In the genomic region with DNA sequence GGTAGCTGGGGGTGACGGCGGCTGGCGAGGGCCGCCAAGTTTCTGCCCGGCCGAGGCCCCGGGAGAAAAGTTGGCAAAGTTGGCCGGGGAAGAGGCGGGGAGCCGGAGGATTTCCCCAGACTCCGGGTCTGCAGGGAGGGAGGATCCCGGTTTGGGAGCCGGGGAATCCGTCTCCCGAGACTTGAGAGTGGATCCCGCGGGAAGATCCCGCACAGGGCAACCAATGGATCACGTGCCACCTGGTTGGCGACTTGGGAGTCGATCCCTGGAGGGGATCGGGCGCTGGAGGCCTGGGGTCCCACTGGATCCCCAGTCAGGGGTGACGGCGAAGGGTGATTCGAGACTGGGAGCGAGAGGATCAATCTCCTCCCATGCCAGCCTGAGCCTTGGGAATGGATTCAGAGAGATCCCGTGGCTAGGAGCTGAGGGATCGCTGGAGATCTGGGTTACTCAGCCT, we compare ENCODE assay signal across 9 cellular contexts. TPM values are rescaled to one million over a fixed set of nuclear protein-coding genes. Genes with fewer than 3 reads are reported as not detected.
DNase-seq lines count a peak whose midpoint lies in the region; ATAC-seq and TF ChIP-seq lines count a peak whose summit lies in the region.
"Had no signal": no experiment of that assay in that cellular context is flagged by ENCODE, and none has a peak within 500 bp of the region (broad histone marks: within the 10 kb centered on the region; RNA-seq: fewer than 3 reads in every experiment).

No MANE protein-coding gene starts in this region.

- TF ChIP-seq CTCF in Caco-2 (IDR thresholded peaks at IDR 0.05; ENCODE audit: insufficient read depth in 1 of 2, low read depth in 1 of 2, low read length in 1 of 2, severe bottlenecking in 1 of 2, unreplicated experiment in 1 of 2): no peak
- TF ChIP-seq CTCF in omental fat pad (IDR thresholded peaks at IDR 0.05): no peak

- peaks cover 16% of the 10 kb centered on the region for H3K4me1 ChIP-seq in Caco-2

- H3K9me3 Mint-ChIP-seq in Caco-2 (ENCODE audit: unreplicated experiment): no peaks in the 10 kb centered on the region
- no peaks in the 10 kb centered on the region for H3K9me3 Mint-ChIP-seq in activated T-cell treated with anti-CD3 and anti-CD28 coated beads, Interleukin-2, amount 50 U/mL, for 72 hours

- H3K4me3 Mint-ChIP-seq in Caco-2 (ENCODE audit: unreplicated experiment): peak overlapping the region; percentile 99
- H3K4me3 Mint-ChIP-seq in activated T-cell treated with anti-CD3 and anti-CD28 coated beads, Interleukin-2, amount 50 U/mL, for 72 hours: peak overlapping the region; percentile 78 to 95

- intact Hi-C loops in Caco-2 (cut with micrococcal nuclease; ENCODE audit: unreplicated experiment): loop anchor here (1.0 to 5.0 kb wide), 2 partner anchors 74 to 95 kb away; no protein-coding TSS in a partner anchor

- CTCF ChIA-PET in Caco-2 (lab: Charles Lee): interaction anchor here (1.6 to 2.8 kb wide), 3 partner anchors 14 to 104 kb away, joined by 4 to 9 read pairs (median 7); no protein-coding TSS in a partner anchor

- no peaks in the 10 kb centered on the region for H3K27me3 ChIP-seq in Caco-2 (replicated peaks; ENCODE audit: control insufficient read depth, insufficient read depth, low read length)

- no peak for ATAC-seq in activated T-cell treated with anti-CD3 and anti-CD28 coated beads, Interleukin-2, amount 50 U/mL, for 72 hours (replicated peaks in 1 of 2)
- ATAC-seq in omental fat pad (ENCODE audit: low FRiP score): peak; percentile 77
- ATAC-seq in HG03520 (IDR thresholded peaks at IDR 0.05; ENCODE audit: unreplicated experiment): no peak

- no peaks in the 10 kb centered on the region for H3K27me3 Mint-ChIP-seq in Caco-2 (ENCODE audit: insufficient read depth, unreplicated experiment)
- H3K27me3 Mint-ChIP-seq in activated T-cell treated with anti-CD3 and anti-CD28 coated beads, Interleukin-2, amount 50 U/mL, for 72 hours (ENCODE audit: low read depth): peaks cover 68% of the 10 kb centered on the region

- H3K4me1 Mint-ChIP-seq in Caco-2 (ENCODE audit: low read depth, unreplicated experiment): peaks cover 8% of the 10 kb centered on the region
- H3K4me1 Mint-ChIP-seq in activated T-cell treated with anti-CD3 and anti-CD28 coated beads, Interleukin-2, amount 50 U/mL, for 72 hours (ENCODE audit: low read depth): peaks cover 12% of the 10 kb centered on the region

- BruUV-seq in Caco-2 (replicated peaks; lab: Mats Ljungman, UMichigan): no TSS peak

- H3K4me3 ChIP-seq in Caco-2 (ENCODE audit: low read depth, low read length): peak overlapping the region; percentile 96

- H3K36me3 Mint-ChIP-seq in Caco-2 (ENCODE audit: insufficient read depth, unreplicated experiment): peaks cover 26% of the 10 kb centered on the region
- H3K36me3 Mint-ChIP-seq in activated T-cell treated with anti-CD3 and anti-CD28 coated beads, Interleukin-2, amount 50 U/mL, for 72 hours (ENCODE audit: insufficient read depth in 2 of 2): no peaks in the 10 kb centered on the region

- POLR2A ChIA-PET in Caco-2 (lab: Charles Lee): interaction anchor here (0.6 to 1.5 kb wide), 2 partner anchors 13 to 100 kb away, joined by 3 to 5 read pairs; no protein-coding TSS in a partner anchor

- H3K9me3 ChIP-seq in Caco-2: no peaks in the 10 kb centered on the region

- no peaks in the 10 kb centered on the region for H3K36me3 ChIP-seq in Caco-2 (ENCODE audit: control insufficient read depth, insufficient read depth, low read length)

- DNase-seq in Caco-2 (peak; percentile 79 to 80), HT1080 (ENCODE audit: low read depth) (peak; percentile 73), glomerular visceral epithelial cell (ENCODE audit: extremely low spot score) (peak; percentile 60), omental fat pad (ENCODE audit: low spot score) (no peak), GM19240 (ENCODE audit: insufficient read length, low spot score) (no peak), NCI-H1048 (lab: John Stamatoyannopoulos, UW) (no peak)
- DNase-seq in activated T-cell treated with anti-CD3 and anti-CD28 coated beads, Interleukin-2, amount 50 U/mL, for 72 hours: peak in 1 of 2 donors; percentile 5

- H3K27ac Mint-ChIP-seq in Caco-2 (ENCODE audit: unreplicated experiment): peak overlapping the region; percentile 99
- H3K27ac Mint-ChIP-seq in activated T-cell treated with anti-CD3 and anti-CD28 coated beads, Interleukin-2, amount 50 U/mL, for 72 hours: no peak overlapping the region

RNA-seq across cellular contexts. Expression of gene KIAA1671, which starts 0.3 kb away (rescaled TPM):
- 28.6 and 34.7 TPM in 2 replicates for total RNA-seq in Caco-2 (2022)
- total RNA-seq in HT1080 (2014; rRNA removed; shearing (Covaris generic)): 9.8 and 12.8 TPM in 2 replicates
- polyA plus RNA-seq in HT1080 (2015; cell fraction: cytosol; rRNA removed): 6.9 and 7.1 TPM in 2 replicates
- 50.6 and 62.4 TPM in 2 replicates for polyA plus RNA-seq in HT1080 (2015; cell fraction: nucleus; rRNA removed)
- 10 to 100 TPM in 1 of 2 donors, 1 to 10 TPM in 1; 6.6 to 10.8 TPM for total RNA-seq in activated T-cell treated with anti-CD3 and anti-CD28 coated beads, Interleukin-2, amount 50 U/mL, for 72 hours
- total RNA-seq in omental fat pad: 10 to 100 TPM in 1 of 4 donors, 1 to 10 TPM in 3; 7.5 to 26.5 (median 9.1) TPM

RNA-seq across cellular contexts. Expression of gene LHFPL7, which starts 6.4 kb away (rescaled TPM):
- not detected in 2 replicates for total RNA-seq in Caco-2 (2022)
- total RNA-seq in HT1080 (2014; rRNA removed; shearing (Covaris generic)): not detected in 2 replicates
- not detected in 2 replicates for polyA plus RNA-seq in HT1080 (2015; cell fraction: cytosol; rRNA removed)
- not detected in 2 replicates for polyA plus RNA-seq in HT1080 (2015; cell fraction: nucleus; rRNA removed)
- not detected for total RNA-seq in activated T-cell treated with anti-CD3 and anti-CD28 coated beads, Interleukin-2, amount 50 U/mL, for 72 hours
- total RNA-seq in omental fat pad: not detected
- total RNA-seq: subcutaneous adipose tissue had no signal

Comparison
In these comparisons a context has a peak if more than half of its experiments do, and no peak if none do; other contexts are left out.
1. DNase-seq: peak in Caco-2 (2 of 2), HT1080 (single experiment) and glomerular visceral epithelial cell (single experiment); none in omental fat pad (single experiment), GM19240 (single experiment) and NCI-H1048 (single experiment).